In the genomic region with DNA sequence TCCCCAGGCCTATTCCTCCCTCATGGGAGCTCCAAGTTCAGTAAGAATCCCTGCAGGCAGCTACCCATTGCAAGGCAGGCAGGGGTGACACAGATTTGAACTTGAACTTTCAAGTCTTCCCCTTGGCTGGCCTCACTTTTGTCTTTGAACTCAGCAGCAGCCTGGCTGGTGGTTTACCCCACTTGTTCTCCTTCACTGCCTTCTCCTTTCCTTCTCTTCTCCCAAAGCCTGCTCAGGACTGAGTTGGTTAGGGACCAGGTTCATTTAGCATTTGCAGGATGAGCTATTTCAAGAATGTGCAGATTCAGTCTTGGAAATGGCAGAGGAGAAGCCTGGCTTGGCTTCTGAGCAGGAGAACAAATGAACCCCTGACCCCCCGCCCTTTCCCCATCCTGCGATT, we compare ENCODE assay signal across 27 cellular contexts.
"Had no signal": no experiment of that assay in that cellular context is flagged by ENCODE, and none has a peak within 500 bp of the region (broad histone marks: within the 10 kb centered on the region; RNA-seq: fewer than 3 reads in every experiment).

No MANE protein-coding gene starts in this region.

- H3K4me1 ChIP-seq: body of pancreas, gastroesophageal sphincter, prostate gland had no signal

- H3K4me3 Mint-ChIP-seq: activated naive CD8-positive, alpha-beta T cell; effector memory CD8-positive, alpha-beta T cell; naive B cell; stimulated activated naive B cell treated with anti-CD40 and anti-IgM and Interleukin-4, amounts not matched to agents 10 μg/mL and 1 μg/mL and 100 μg/mL, for 72 hours; T-helper 1 cell treated with Interleukin-12 subunit alpha and Interleukin-12 subunit beta and Interleukin-4 antibody, amounts not matched to agents 30 μg/mL and 1 μg/mL, for 36 hours had no signal

- H3K27ac Mint-ChIP-seq: activated naive CD8-positive, alpha-beta T cell; effector memory CD8-positive, alpha-beta T cell; naive B cell; stimulated activated naive B cell treated with anti-CD40 and anti-IgM and Interleukin-4, amounts not matched to agents 10 μg/mL and 1 μg/mL and 100 μg/mL, for 72 hours; T-helper 1 cell treated with Interleukin-12 subunit alpha and Interleukin-12 subunit beta and Interleukin-4 antibody, amounts not matched to agents 30 μg/mL and 1 μg/mL, for 36 hours had no signal

- H3K27ac ChIP-seq: body of pancreas, coronary artery, gastroesophageal sphincter, lower lobe of right lung, ovary, prostate gland, stomach, thyroid gland, VCaP had no signal

- H3K9me3 Mint-ChIP-seq: stimulated activated naive B cell treated with anti-CD40 and anti-IgM and Interleukin-4, amounts not matched to agents 10 μg/mL and 1 μg/mL and 100 μg/mL, for 72 hours; T-helper 1 cell treated with Interleukin-12 subunit alpha and Interleukin-12 subunit beta and Interleukin-4 antibody, amounts not matched to agents 30 μg/mL and 1 μg/mL, for 36 hours had no signal

- H3K27me3 ChIP-seq: body of pancreas, gastroesophageal sphincter, ovary, stomach, thyroid gland had no signal

- H3K4me3 ChIP-seq: body of pancreas, coronary artery, gastroesophageal sphincter, lower lobe of right lung, ovary, prostate gland, stomach, thyroid gland had no signal

- H3K4me1 Mint-ChIP-seq: naive B cell; stimulated activated naive B cell treated with anti-CD40 and anti-IgM and Interleukin-4, amounts not matched to agents 10 μg/mL and 1 μg/mL and 100 μg/mL, for 72 hours had no signal

- H3K36me3 Mint-ChIP-seq: activated naive CD8-positive, alpha-beta T cell; naive B cell; stimulated activated naive B cell treated with anti-CD40 and anti-IgM and Interleukin-4, amounts not matched to agents 10 μg/mL and 1 μg/mL and 100 μg/mL, for 72 hours had no signal

- H3K9me3 ChIP-seq: body of pancreas, gastroesophageal sphincter, lower lobe of right lung, ovary, prostate gland, stomach, thyroid gland had no signal

- H3K27me3 Mint-ChIP-seq: activated naive CD8-positive, alpha-beta T cell; effector memory CD8-positive, alpha-beta T cell; naive B cell had no signal

- H3K36me3 ChIP-seq: gastroesophageal sphincter, lower lobe of right lung, ovary, prostate gland, stomach, thyroid gland had no signal

- DNase-seq: activated CD4-positive, alpha-beta T cell treated with anti-CD3 and anti-CD28 coated beads for 48 hours; activated CD4-positive, alpha-beta T cell treated with anti-CD3 and anti-CD28 coated beads, Interleukin-2, amount 50 U/mL, for 48 hours; activated CD8-positive, alpha-beta memory T cell treated with anti-CD3 and anti-CD28 coated beads for 24 hours; activated effector memory CD4-positive, alpha-beta T cell treated with Interleukin-2 at 50 U/mL for 16 hours; activated naive CD4-positive, alpha-beta T cell treated with Interleukin-2 at 50 U/mL for 16 hours; aorta; body of pancreas; cerebellar nuclear complex; effector memory CD8-positive, alpha-beta T cell; erythroblast; hippocampal formation; lower lobe of right lung; naive B cell; ovary; stimulated activated CD4-positive, alpha-beta T cell treated with anti-CD3 and anti-CD28 coated beads, Interleukin-15, amount 100 ng/mL, for 24 hours; stimulated activated CD4-positive, alpha-beta T cell treated with anti-CD3 and anti-CD28 coated beads, Interleukin-2, amount 100 ng/mL, for 24 hours; stimulated activated naive B cell treated with anti-CD40 and anti-IgM and Interleukin-4, amounts not matched to agents 10 μg/mL and 1 μg/mL and 100 μg/mL, for 72 hours; stomach; SW 1271; T-helper 9 cell; thyroid gland had no signal
